1 cellular context compared by ENCODE assay signal in the genomic region with DNA sequence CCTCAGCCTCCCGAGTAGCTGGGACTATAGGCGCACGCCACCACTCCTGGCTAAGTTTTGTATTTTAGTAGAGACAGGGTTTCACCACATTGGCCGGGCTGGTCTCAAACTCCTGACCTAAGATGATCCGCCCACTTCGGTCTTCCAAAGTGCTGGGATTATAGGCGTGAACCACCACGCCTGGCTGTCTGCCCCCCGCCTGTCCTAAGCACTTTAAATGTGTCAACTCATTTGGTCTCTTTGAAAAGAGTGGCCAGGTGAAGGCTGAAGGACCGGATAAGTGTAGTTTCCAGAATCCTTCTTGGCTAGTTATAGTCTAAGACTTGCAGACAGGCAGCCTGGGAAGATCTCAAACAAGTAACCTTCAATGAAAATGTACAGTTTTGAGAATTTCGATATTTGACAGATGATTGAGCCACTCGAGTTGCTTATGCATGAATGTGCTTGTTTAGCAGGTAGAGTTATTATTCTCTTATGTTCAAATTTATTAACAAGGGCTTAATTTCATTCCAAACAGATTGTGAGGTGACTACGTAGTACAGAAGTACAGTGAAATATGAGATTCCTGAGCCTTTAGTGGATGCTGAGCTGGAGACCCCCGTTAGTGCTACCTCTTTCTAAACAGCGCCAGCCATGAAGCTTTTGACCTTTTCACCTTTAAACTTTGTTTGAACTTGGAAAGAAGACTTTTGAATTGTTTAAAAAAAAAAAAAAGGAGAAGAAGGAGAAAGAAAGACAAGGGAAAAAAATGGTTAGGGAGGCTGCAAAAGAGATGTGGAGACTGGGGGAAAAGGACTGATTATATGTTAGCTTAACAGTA.
TF ChIP-seq lines count a peak whose summit lies in the region.

No MANE protein-coding gene starts in this region.

TF ChIP-seq in IMR-90, 13 proteins besides CTCF, POLR2A, EP300 and RAD21 (continued from another document):
- TF ChIP-seq ELK1 (IDR thresholded peaks at IDR 0.05; ENCODE audit: borderline replicate concordance, low read depth, low read length) = no peak
- TF ChIP-seq, protein P1, sequence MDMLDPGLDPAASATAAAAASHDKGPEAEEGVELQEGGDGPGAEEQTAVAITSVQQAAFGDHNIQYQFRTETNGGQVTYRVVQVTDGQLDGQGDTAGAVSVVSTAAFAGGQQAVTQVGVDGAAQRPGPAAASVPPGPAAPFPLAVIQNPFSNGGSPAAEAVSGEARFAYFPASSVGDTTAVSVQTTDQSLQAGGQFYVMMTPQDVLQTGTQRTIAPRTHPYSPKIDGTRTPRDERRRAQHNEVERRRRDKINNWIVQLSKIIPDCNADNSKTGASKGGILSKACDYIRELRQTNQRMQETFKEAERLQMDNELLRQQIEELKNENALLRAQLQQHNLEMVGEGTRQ (IDR thresholded peaks at IDR 0.05; ENCODE audit: low read depth, low read length) = no peak
- TF ChIP-seq RCOR1 (IDR thresholded peaks at IDR 0.05; ENCODE audit: insufficient replicate concordance, low read length) = no peak
- no peak for TF ChIP-seq FOS (IDR thresholded peaks at IDR 0.05; ENCODE audit: low read depth, low read length)
- no peak for TF ChIP-seq MAZ (IDR thresholded peaks at IDR 0.05; ENCODE audit: borderline replicate concordance, low read depth, low read length)
